ENCODE assay signal across 8 cellular contexts in genomic region chr6:43308101-43308989, GRCh38. TPM values are rescaled to one million over a fixed set of nuclear protein-coding genes. Genes with fewer than 3 reads are reported as not detected.
DNase-seq lines count a peak whose midpoint lies in the region; ATAC-seq and TF ChIP-seq lines count a peak whose summit lies in the region.

A gene with protein sequence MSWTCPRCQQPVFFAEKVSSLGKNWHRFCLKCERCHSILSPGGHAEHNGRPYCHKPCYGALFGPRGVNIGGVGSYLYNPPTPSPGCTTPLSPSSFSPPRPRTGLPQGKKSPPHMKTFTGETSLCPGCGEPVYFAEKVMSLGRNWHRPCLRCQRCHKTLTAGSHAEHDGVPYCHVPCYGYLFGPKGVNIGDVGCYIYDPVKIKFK (minus strand): TSS chr6:43308826. CDS start chr6:43308792, 34 bp downstream.

- no peak within 1 kb of the TSS for H3K27ac Mint-ChIP-seq in activated T-cell treated with anti-CD3 and anti-CD28 coated beads, Interleukin-2, amount 50 U/mL, for 72 hours

- no peaks in the 10 kb centered on the region for H3K9me3 ChIP-seq in parathyroid adenoma (ENCODE audit: control insufficient read depth, low read length)

- no peak within 1 kb of the TSS for H3K27ac ChIP-seq in parathyroid adenoma

- peak within 1 kb of the TSS; percentile 85 for H2AFZ ChIP-seq in parathyroid adenoma

- H3K4me3 Mint-ChIP-seq in activated T-cell treated with anti-CD3 and anti-CD28 coated beads, Interleukin-2, amount 50 U/mL, for 72 hours: peak within 1 kb of the TSS; percentile 84 to 87

- peak; percentile 49 for TF ChIP-seq CTCF in parathyroid adenoma (IDR thresholded peaks at IDR 0.05)

- H3K4me1 ChIP-seq in parathyroid adenoma: no peaks in the 10 kb centered on the region

- peak; percentile 47 for DNase-seq in CD1c-positive myeloid dendritic cell (ENCODE audit: extremely low spot score)
- peak; percentile 38 for DNase-seq in NCI-H2171 (lab: John Stamatoyannopoulos, UW)
- DNase-seq in activated T-cell treated with anti-CD3 and anti-CD28 coated beads, Interleukin-2, amount 50 U/mL, for 72 hours: peak; percentile 54 to 66
- peak; percentile 3 for DNase-seq in foreskin melanocyte
- DNase-seq in dedifferentiated amniotic fluid mesenchymal stem cell (ENCODE audit: extremely low spot score): no peak
- no peak for DNase-seq in NCI-H2196 (lab: John Stamatoyannopoulos, UW; ENCODE audit: unreplicated experiment)

- H3K27me3 Mint-ChIP-seq in activated T-cell treated with anti-CD3 and anti-CD28 coated beads, Interleukin-2, amount 50 U/mL, for 72 hours (ENCODE audit: low read depth): peaks cover 8% of the 10 kb centered on the region

- H3K9ac ChIP-seq in parathyroid adenoma: no peak within 1 kb of the TSS

- H3K4me3 ChIP-seq in parathyroid adenoma (ENCODE audit: low read depth, low read length): peak within 1 kb of the TSS; percentile 36

- H3K36me3 Mint-ChIP-seq in activated T-cell treated with anti-CD3 and anti-CD28 coated beads, Interleukin-2, amount 50 U/mL, for 72 hours (ENCODE audit: insufficient read depth in 2 of 2): no peaks in the 10 kb centered on the region

- H3K79me2 ChIP-seq in parathyroid adenoma: no peaks in the 10 kb centered on the region

- no peaks in the 10 kb centered on the region for H3K27me3 ChIP-seq in parathyroid adenoma (ENCODE audit: control insufficient read depth, insufficient read depth, low read length)

- H3K36me3 ChIP-seq in parathyroid adenoma (ENCODE audit: control insufficient read depth, insufficient read depth, low read length): no peaks in the 10 kb centered on the region

- peaks cover 13% of the 10 kb centered on the region for H3K4me1 Mint-ChIP-seq in activated T-cell treated with anti-CD3 and anti-CD28 coated beads, Interleukin-2, amount 50 U/mL, for 72 hours (ENCODE audit: low read depth)

- ATAC-seq in GM21360 (IDR thresholded peaks at IDR 0.05; ENCODE audit: unreplicated experiment): peak; percentile 59
- ATAC-seq in activated T-cell treated with anti-CD3 and anti-CD28 coated beads, Interleukin-2, amount 50 U/mL, for 72 hours (replicated peaks in 1 of 2): peak; percentile 90 to 94

- H3K9me3 Mint-ChIP-seq in activated T-cell treated with anti-CD3 and anti-CD28 coated beads, Interleukin-2, amount 50 U/mL, for 72 hours: no peaks in the 10 kb centered on the region

- H3K4me2 ChIP-seq in parathyroid adenoma (ENCODE audit: low read length): peak within 1 kb of the TSS; percentile 77

RNA-seq across cellular contexts. Expression of the gene that starts here (rescaled TPM):
- total RNA-seq in activated T-cell treated with anti-CD3 and anti-CD28 coated beads, Interleukin-2, amount 50 U/mL, for 72 hours: under 1 TPM; 0.82 to 0.90 TPM

Comparison
In these comparisons a context has a peak if more than half of its experiments do, and no peak if none do; other contexts are left out.
1. Peak in DNase-seq and ATAC-seq in activated T-cell treated with anti-CD3 and anti-CD28 coated beads, Interleukin-2, amount 50 U/mL, for 72 hours; RNA of the gene not detected or under 1 TPM.
2. DNase-seq: peak in CD1c-positive myeloid dendritic cell (single experiment), NCI-H2171 (single experiment) and foreskin melanocyte (single experiment); none in dedifferentiated amniotic fluid mesenchymal stem cell (single experiment) and NCI-H2196 (single experiment).